ENCODE assay signal across 1 cellular context in the genomic region with DNA sequence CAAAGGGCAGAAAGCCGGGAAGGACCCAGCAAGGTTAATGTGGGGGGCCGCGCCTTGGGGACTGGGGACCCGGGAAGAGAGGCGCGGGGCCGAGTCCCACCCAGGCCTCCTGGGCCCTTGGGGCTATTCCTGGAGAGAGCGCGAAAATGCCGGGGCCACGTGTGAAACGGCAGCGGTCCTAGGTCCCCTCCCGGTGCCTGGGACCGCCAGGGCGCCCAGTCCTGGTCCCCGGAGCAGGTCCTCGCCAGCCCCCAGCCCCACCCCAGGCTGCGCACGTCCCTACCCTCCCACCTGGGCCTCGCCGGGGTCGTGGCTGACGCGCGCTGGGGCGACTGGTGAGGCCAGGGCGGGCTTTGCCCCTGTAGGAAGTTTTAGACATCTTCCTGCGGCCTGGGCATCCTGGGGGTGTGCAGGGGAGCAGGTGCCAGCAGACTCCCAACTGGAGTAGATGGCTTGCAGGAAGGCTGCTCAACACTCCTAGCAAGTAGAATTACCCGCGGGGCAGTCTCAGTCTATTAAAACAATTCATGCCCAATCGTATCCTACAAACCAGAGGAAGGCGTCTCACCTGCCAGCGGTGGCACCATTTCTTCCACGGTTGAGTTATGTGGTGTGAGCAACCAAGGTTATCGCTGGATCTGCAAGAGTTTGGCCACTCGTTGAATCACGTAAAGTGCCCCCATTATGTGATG.
TF ChIP-seq lines count a peak whose summit lies in the region.

No MANE protein-coding gene starts in this region.

TF ChIP-seq in IMR-90, 13 proteins besides CTCF, POLR2A, EP300 and RAD21 (continued from another document):
- TF ChIP-seq, protein P1, sequence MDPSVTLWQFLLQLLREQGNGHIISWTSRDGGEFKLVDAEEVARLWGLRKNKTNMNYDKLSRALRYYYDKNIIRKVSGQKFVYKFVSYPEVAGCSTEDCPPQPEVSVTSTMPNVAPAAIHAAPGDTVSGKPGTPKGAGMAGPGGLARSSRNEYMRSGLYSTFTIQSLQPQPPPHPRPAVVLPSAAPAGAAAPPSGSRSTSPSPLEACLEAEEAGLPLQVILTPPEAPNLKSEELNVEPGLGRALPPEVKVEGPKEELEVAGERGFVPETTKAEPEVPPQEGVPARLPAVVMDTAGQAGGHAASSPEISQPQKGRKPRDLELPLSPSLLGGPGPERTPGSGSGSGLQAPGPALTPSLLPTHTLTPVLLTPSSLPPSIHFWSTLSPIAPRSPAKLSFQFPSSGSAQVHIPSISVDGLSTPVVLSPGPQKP (IDR thresholded peaks at IDR 0.05; ENCODE audit: borderline replicate concordance, low read depth, low read length), result no peak
- TF ChIP-seq MAFK (IDR thresholded peaks at IDR 0.05; ENCODE audit: low read depth, low read length), result no peak
- no peak for TF ChIP-seq CEBPB (IDR thresholded peaks at IDR 0.05; ENCODE audit: low read depth, low read length)
- no peak for TF ChIP-seq MXI1 (IDR thresholded peaks at IDR 0.05; ENCODE audit: borderline replicate concordance, low read depth, low read length)
- no peak for TF ChIP-seq CHD1 (IDR thresholded peaks at IDR 0.05; ENCODE audit: low read depth, low read length)
- TF ChIP-seq BHLHE40 (IDR thresholded peaks at IDR 0.05; ENCODE audit: low read depth, low read length), result no peak
- TF ChIP-seq RFX5 (IDR thresholded peaks at IDR 0.05; ENCODE audit: low read depth, low read length), result no peak
- TF ChIP-seq SMC3 (IDR thresholded peaks at IDR 0.05; ENCODE audit: low read depth, low read length), result no peak
- TF ChIP-seq, protein P2, sequence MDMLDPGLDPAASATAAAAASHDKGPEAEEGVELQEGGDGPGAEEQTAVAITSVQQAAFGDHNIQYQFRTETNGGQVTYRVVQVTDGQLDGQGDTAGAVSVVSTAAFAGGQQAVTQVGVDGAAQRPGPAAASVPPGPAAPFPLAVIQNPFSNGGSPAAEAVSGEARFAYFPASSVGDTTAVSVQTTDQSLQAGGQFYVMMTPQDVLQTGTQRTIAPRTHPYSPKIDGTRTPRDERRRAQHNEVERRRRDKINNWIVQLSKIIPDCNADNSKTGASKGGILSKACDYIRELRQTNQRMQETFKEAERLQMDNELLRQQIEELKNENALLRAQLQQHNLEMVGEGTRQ (IDR thresholded peaks at IDR 0.05; ENCODE audit: low read depth, low read length), result no peak
- no peak for TF ChIP-seq RCOR1 (IDR thresholded peaks at IDR 0.05; ENCODE audit: insufficient replicate concordance, low read length)
